ENCODE assay signal across 1 cellular context in the genomic region with DNA sequence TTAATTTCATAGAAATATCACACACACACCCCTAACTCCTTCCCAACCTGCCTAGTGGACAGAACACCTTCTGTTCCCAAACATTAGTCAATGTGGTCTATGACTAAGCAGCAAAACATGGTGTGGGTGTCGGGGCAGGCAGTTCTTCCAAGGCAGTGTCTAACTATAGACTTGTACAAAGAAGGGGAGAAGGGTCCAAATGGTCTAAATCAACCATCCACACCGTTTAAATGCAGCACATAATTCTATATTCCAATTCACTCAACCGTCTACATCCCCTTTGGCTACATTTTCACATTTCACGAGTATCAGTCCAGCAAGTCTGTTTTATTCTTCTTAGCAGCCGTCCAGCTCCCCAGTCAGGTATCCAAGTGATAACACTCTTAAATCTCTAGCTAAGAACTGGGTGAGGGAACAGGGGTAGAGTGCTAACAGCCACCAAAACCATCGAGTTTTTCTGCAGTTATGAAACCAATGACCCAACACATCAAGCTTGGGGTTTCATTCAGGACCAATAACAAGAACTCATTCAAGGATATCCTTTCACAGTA.
TF ChIP-seq lines count a peak whose summit lies in the region.

No MANE protein-coding gene starts in this region.

TF ChIP-seq in HEK293, 187 proteins besides CTCF, POLR2A, EP300 and RAD21 (continued from another document and continues in another):
- TF ChIP-seq ZNF366 (tag by site-specific recombination; conservative IDR thresholded peaks at IDR 0.05) (no peak; the same call in 1 of the 2 replicates), ZIC2 (tag by site-specific recombination; IDR thresholded peaks at IDR 0.05) (no peak), ZNF621 (tag by site-specific recombination; IDR thresholded peaks at IDR 0.05) (no peak), TCF7L2 (IDR thresholded peaks at IDR 0.05; ENCODE audit: borderline replicate concordance, low read depth, low read length) (no peak), ZNF701 (tag by site-specific recombination; IDR thresholded peaks at IDR 0.05) (no peak), ZNF404 (tag by site-specific recombination; IDR thresholded peaks at IDR 0.05) (no peak), MZF1 (tag by site-specific recombination; IDR thresholded peaks at IDR 0.05; ENCODE audit: borderline replicate concordance) (0 out of 2 replicates have a peak, but pooled peaks have one; percentile 37), ZNF202 (tag by site-specific recombination; IDR thresholded peaks at IDR 0.05; ENCODE audit: borderline replicate concordance) (no peak), HOXC10 (CRISPR knock-in tag; IDR thresholded peaks at IDR 0.05) (no peak), ZXDB (tag by site-specific recombination; IDR thresholded peaks at IDR 0.05) (no peak), OSR2 (tag by site-specific recombination; IDR thresholded peaks at IDR 0.05) (no peak), ZNF549 (tag by site-specific recombination; IDR thresholded peaks at IDR 0.05) (no peak), ZNF660 (tag by site-specific recombination; IDR thresholded peaks at IDR 0.05) (no peak), SETDB1 (IDR thresholded peaks at IDR 0.05; ENCODE audit: insufficient read length, low read length) (no peak), ZBTB6 (tag by site-specific recombination; IDR thresholded peaks at IDR 0.05) (no peak), ZNF138 (tag by site-specific recombination; IDR thresholded peaks at IDR 0.05; ENCODE audit: borderline replicate concordance) (no peak), ZNF677 (tag by site-specific recombination; IDR thresholded peaks at IDR 0.05) (no peak), ZNF529 (tag by site-specific recombination; IDR thresholded peaks at IDR 0.05; ENCODE audit: insufficient replicate concordance) (no peak), ZNF121 (tag by site-specific recombination; IDR thresholded peaks at IDR 0.05) (no peak), RBAK (tag by site-specific recombination; IDR thresholded peaks at IDR 0.05) (no peak), ZNF629 (tag by site-specific recombination; IDR thresholded peaks at IDR 0.05) (0 out of 2 replicates have a peak, but pooled peaks have one; percentile 3), ZNF350 (tag by site-specific recombination; IDR thresholded peaks at IDR 0.05) (no peak), ZNF561 (tag by site-specific recombination; IDR thresholded peaks at IDR 0.05; ENCODE audit: borderline replicate concordance) (no peak), SCRT1 (tag by site-specific recombination; IDR thresholded peaks at IDR 0.05; ENCODE audit: borderline replicate concordance) (0 out of 2 replicates have a peak, but pooled peaks have one; percentile 28), ZBTB17 (tag by site-specific recombination; IDR thresholded peaks at IDR 0.05) (0 out of 2 replicates have a peak, but pooled peaks have one; percentile 32), ZNF510 (tag by site-specific recombination; IDR thresholded peaks at IDR 0.05; ENCODE audit: insufficient replicate concordance) (no peak), ZNF266 (tag by site-specific recombination; IDR thresholded peaks at IDR 0.05; ENCODE audit: low read depth) (no peak), ZNF791 (tag by site-specific recombination; IDR thresholded peaks at IDR 0.05) (no peak), GLI2 (tag by site-specific recombination; IDR thresholded peaks at IDR 0.05; ENCODE audit: borderline replicate concordance, low read depth) (no peak), ZNF341 (tag by site-specific recombination; IDR thresholded peaks at IDR 0.05; ENCODE audit: low read depth) (no peak; the same call in 1 of the 2 replicates), ZNF623 (tag by site-specific recombination; IDR thresholded peaks at IDR 0.05) (no peak), ZNF707 (tag by site-specific recombination; IDR thresholded peaks at IDR 0.05) (no peak), ZNF837 (tag by site-specific recombination; IDR thresholded peaks at IDR 0.05) (no peak), ZFP69B (tag by site-specific recombination; IDR thresholded peaks at IDR 0.05) (no peak), ZNF223 (tag by site-specific recombination; IDR thresholded peaks at IDR 0.05) (no peak), ZNF488 (tag by site-specific recombination; IDR thresholded peaks at IDR 0.05) (no peak), ZNF280C (tag by site-specific recombination; IDR thresholded peaks at IDR 0.05) (no peak), ZNF16 (tag by site-specific recombination; IDR thresholded peaks at IDR 0.05; ENCODE audit: low read depth) (no peak), ELK4 (IDR thresholded peaks at IDR 0.05; ENCODE audit: borderline replicate concordance, low read depth, low read length) (no peak), ZBTB26 (tag by site-specific recombination; optimal IDR thresholded peaks at IDR 0.05) (no peak), ZNF624 (tag by site-specific recombination; IDR thresholded peaks at IDR 0.05) (no peak), GLIS1 (tag by site-specific recombination; IDR thresholded peaks at IDR 0.05) (no peak)
- TF ChIP-seq, protein P1, sequence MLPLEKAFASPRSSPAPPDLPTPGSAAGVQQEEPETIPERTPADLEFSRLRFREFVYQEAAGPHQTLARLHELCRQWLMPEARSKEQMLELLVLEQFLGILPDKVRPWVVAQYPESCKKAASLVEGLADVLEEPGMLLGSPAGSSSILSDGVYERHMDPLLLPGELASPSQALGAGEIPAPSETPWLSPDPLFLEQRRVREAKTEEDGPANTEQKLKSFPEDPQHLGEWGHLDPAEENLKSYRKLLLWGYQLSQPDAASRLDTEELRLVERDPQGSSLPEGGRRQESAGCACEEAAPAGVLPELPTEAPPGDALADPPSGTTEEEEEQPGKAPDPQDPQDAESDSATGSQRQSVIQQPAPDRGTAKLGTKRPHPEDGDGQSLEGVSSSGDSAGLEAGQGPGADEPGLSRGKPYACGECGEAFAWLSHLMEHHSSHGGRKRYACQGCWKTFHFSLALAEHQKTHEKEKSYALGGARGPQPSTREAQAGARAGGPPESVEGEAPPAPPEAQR (tag by site-specific recombination; IDR thresholded peaks at IDR 0.05) = no peak
- TF ChIP-seq, protein P2, sequence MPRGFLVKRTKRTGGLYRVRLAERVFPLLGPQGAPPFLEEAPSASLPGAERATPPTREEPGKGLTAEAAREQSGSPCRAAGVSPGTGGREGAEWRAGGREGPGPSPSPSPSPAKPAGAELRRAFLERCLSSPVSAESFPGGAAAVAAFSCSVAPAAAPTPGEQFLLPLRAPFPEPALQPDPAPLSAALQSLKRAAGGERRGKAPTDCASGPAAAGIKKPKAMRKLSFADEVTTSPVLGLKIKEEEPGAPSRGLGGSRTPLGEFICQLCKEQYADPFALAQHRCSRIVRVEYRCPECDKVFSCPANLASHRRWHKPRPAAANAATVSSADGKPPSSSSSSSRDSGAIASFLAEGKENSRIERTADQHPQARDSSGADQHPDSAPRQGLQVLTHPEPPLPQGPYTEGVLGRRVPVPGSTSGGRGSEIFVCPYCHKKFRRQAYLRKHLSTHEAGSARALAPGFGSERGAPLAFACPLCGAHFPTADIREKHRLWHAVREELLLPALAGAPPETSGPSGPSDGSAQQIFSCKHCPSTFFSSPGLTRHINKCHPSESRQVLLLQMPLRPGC (tag by site-specific recombination; IDR thresholded peaks at IDR 0.05) = no peak
- TF ChIP-seq, protein P3, sequence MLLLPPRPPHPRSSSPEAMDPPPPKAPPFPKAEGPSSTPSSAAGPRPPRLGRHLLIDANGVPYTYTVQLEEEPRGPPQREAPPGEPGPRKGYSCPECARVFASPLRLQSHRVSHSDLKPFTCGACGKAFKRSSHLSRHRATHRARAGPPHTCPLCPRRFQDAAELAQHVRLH (tag by site-specific recombination; IDR thresholded peaks at IDR 0.05) = no peak
- TF ChIP-seq, protein P4, sequence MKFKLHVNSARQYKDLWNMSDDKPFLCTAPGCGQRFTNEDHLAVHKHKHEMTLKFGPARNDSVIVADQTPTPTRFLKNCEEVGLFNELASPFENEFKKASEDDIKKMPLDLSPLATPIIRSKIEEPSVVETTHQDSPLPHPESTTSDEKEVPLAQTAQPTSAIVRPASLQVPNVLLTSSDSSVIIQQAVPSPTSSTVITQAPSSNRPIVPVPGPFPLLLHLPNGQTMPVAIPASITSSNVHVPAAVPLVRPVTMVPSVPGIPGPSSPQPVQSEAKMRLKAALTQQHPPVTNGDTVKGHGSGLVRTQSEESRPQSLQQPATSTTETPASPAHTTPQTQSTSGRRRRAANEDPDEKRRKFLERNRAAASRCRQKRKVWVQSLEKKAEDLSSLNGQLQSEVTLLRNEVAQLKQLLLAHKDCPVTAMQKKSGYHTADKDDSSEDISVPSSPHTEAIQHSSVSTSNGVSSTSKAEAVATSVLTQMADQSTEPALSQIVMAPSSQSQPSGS (tag by site-specific recombination; IDR thresholded peaks at IDR 0.05; ENCODE audit: low read depth) = no peak
- TF ChIP-seq, protein P5, sequence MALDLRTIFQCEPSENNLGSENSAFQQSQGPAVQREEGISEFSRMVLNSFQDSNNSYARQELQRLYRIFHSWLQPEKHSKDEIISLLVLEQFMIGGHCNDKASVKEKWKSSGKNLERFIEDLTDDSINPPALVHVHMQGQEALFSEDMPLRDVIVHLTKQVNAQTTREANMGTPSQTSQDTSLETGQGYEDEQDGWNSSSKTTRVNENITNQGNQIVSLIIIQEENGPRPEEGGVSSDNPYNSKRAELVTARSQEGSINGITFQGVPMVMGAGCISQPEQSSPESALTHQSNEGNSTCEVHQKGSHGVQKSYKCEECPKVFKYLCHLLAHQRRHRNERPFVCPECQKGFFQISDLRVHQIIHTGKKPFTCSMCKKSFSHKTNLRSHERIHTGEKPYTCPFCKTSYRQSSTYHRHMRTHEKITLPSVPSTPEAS (tag by site-specific recombination; IDR thresholded peaks at IDR 0.05) = no peak
- TF ChIP-seq, protein P6, sequence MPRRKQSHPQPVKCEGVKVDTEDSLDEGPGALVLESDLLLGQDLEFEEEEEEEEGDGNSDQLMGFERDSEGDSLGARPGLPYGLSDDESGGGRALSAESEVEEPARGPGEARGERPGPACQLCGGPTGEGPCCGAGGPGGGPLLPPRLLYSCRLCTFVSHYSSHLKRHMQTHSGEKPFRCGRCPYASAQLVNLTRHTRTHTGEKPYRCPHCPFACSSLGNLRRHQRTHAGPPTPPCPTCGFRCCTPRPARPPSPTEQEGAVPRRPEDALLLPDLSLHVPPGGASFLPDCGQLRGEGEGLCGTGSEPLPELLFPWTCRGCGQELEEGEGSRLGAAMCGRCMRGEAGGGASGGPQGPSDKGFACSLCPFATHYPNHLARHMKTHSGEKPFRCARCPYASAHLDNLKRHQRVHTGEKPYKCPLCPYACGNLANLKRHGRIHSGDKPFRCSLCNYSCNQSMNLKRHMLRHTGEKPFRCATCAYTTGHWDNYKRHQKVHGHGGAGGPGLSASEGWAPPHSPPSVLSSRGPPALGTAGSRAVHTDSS (tag by site-specific recombination; IDR thresholded peaks at IDR 0.05) = no peak
- TF ChIP-seq, protein P7, sequence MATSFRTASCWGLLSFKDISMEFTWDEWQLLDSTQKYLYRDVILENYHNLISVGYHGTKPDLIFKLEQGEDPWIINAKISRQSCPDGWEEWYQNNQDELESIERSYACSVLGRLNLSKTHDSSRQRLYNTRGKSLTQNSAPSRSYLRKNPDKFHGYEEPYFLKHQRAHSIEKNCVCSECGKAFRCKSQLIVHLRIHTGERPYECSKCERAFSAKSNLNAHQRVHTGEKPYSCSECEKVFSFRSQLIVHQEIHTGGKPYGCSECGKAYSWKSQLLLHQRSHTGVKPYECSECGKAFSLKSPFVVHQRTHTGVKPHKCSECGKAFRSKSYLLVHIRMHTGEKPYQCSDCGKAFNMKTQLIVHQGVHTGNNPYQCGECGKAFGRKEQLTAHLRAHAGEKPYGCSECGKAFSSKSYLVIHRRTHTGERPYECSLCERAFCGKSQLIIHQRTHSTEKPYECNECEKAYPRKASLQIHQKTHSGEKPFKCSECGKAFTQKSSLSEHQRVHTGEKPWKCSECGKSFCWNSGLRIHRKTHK (tag by site-specific recombination; IDR thresholded peaks at IDR 0.05) = no peak
